In the genomic region with DNA sequence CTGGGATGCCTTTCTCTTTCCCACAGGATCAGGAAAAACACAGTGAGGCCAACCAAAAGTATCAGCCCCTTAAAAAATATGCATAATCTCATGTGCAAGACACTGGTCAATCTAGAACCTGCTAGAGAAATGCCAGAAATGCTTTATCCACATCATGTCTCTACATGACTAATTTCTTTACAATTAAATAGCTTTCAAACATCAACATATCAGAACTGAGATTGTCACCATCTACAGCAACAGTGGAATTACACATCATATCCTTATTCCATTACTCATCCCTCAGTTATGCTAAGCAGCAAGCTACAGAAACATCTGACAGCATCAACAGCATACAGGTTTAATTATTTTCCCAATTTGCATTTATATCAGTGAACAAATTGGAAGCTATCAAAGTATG, we compare ENCODE assay signal across 10 cellular contexts.
A peak's percentile ranks its signal among the peaks of the same experiment; 100 is the strongest.
DNase-seq lines count a peak whose midpoint lies in the region; TF ChIP-seq lines count a peak whose summit lies in the region.
"Had no signal": no experiment of that assay in that cellular context is flagged by ENCODE, and none has a peak within 500 bp of the region (broad histone marks: within the 10 kb centered on the region; RNA-seq: fewer than 3 reads in every experiment).

No MANE protein-coding gene starts in this region.

- no peak for TF ChIP-seq POLR2A in spleen (IDR thresholded peaks at IDR 0.05)

- H3K36me3 ChIP-seq in smooth muscle cell (ENCODE audit: low read depth) (peaks cover 4% of the 10 kb centered on the region), spleen (peaks cover 0 to 45% (median 14%) of the 10 kb centered on the region in 6 donors)

- no peaks in the 10 kb centered on the region for H3F3A ChIP-seq in smooth muscle cell (ENCODE audit: low read depth)

- intact Hi-C loops in spleen (cut with DNase I; ENCODE audit: low total_unique reads) = no loop called here

- peak overlapping the region; percentile 38 for H3K4me2 ChIP-seq in smooth muscle cell

- H2AFZ ChIP-seq in smooth muscle cell (ENCODE audit: low read depth) = no peak overlapping the region

- H3K79me2 ChIP-seq in smooth muscle cell (ENCODE audit: low read depth) = no peaks in the 10 kb centered on the region

- DNase-seq in GM04504 (ENCODE audit: low read depth) = peak; percentile 31
- peak; percentile 92 for DNase-seq in RKO (ENCODE audit: low spot score)
- DNase-seq in epithelial cell of proximal tubule (ENCODE audit: low read depth) = peak; percentile 67
- DNase-seq in smooth muscle cell (lab: John Stamatoyannopoulos, UW; ENCODE audit: unreplicated experiment) = no peak
- DNase-seq in NCI-H2107 (lab: John Stamatoyannopoulos, UW) = no peak
- DNase-seq in spleen = no peak
- no peak for DNase-seq in DMS53 (lab: John Stamatoyannopoulos, UW)
- DNase-seq: cerebellar nuclear complex, NCI-H1105, occipital lobe had no signal

- H3K27me3 ChIP-seq in smooth muscle cell (ENCODE audit: low read depth) = no peaks in the 10 kb centered on the region
- H3K27me3 ChIP-seq in spleen (replicated peaks in 1 of 7) = no peaks in the 10 kb centered on the region

- H3K9me3 ChIP-seq in smooth muscle cell (replicated peaks; ENCODE audit: low read depth) (no peaks in the 10 kb centered on the region), spleen (no peaks in the 10 kb centered on the region)

- H3K27ac ChIP-seq in smooth muscle cell (ENCODE audit: low read depth) = peak overlapping the region; percentile 52
- H3K27ac ChIP-seq in spleen = no peak overlapping the region

- H4K20me1 ChIP-seq in smooth muscle cell (ENCODE audit: low read depth) = no peaks in the 10 kb centered on the region

- no peaks in the 10 kb centered on the region for H3K4me1 ChIP-seq in smooth muscle cell (ENCODE audit: low read depth)
- peaks cover 0 to 24% (median 0%) of the 10 kb centered on the region in 6 donors for H3K4me1 ChIP-seq in spleen

- H3K9ac ChIP-seq in smooth muscle cell (ENCODE audit: low read depth) = no peak overlapping the region

- no peak overlapping the region for H3K4me3 ChIP-seq in epithelial cell of proximal tubule (ENCODE audit: low read depth, low read length)
- no peak overlapping the region for H3K4me3 ChIP-seq in smooth muscle cell
- H3K4me3 ChIP-seq in spleen = no peak overlapping the region

- TF ChIP-seq CTCF in epithelial cell of proximal tubule (conservative IDR thresholded peaks at IDR 0.05; ENCODE audit: low read depth, low read length) (no peak), smooth muscle cell (IDR thresholded peaks at IDR 0.05; ENCODE audit: borderline replicate concordance, insufficient read depth, poor library complexity, severe bottlenecking) (no peak), spleen (IDR thresholded peaks at IDR 0.05 in 8 of 11, conservative IDR thresholded peaks at IDR 0.05 in 3 of 11) (no peak)

Comparison
In these comparisons a context has a peak if more than half of its experiments do, and no peak if none do; other contexts are left out.
1. DNase-seq: peak in GM04504 (single experiment), RKO (single experiment) and epithelial cell of proximal tubule (single experiment); none in smooth muscle cell (single experiment), NCI-H2107 (single experiment), spleen (single experiment) and DMS53 (single experiment).